In genomic region chr15:63892794-63893441, GRCh38 we compare ENCODE assay signal across 8 cellular contexts. TPM values are rescaled to one million over a fixed set of nuclear protein-coding genes. Genes with fewer than 3 reads are reported as not detected.
DNase-seq lines count a peak whose midpoint lies in the region; ATAC-seq and TF ChIP-seq lines count a peak whose summit lies in the region.

No MANE protein-coding gene starts in this region.

- H3K9me3 Mint-ChIP-seq in T-cell, result no peaks in the 10 kb centered on the region
- no peaks in the 10 kb centered on the region for H3K9me3 Mint-ChIP-seq in MCF 10A (ENCODE audit: unreplicated experiment)

- POLR2A ChIA-PET in T-cell (lab: Charles Lee) (interaction anchor here in 1 of 2 donors (0.5 to 1.2 kb wide), 2 partner anchors 60 to 389 kb away, joined by 3 to 6 read pairs; no protein-coding TSS in a partner anchor), MCF 10A (lab: Yijun Ruan, JAX) (no interaction called here)

- H3K4me1 Mint-ChIP-seq in T-cell (peaks cover 80 to 82% (median 80%) of the 10 kb centered on the region in 3 donors), MCF 10A (ENCODE audit: insufficient read depth, unreplicated experiment) (no peaks in the 10 kb centered on the region)

- H3K36me3 Mint-ChIP-seq in T-cell (no peaks in the 10 kb centered on the region), MCF 10A (ENCODE audit: insufficient read depth, unreplicated experiment) (no peaks in the 10 kb centered on the region)

- intact Hi-C loops in MCF 10A (cut with micrococcal nuclease), result loop anchor here (5.0 kb wide), 1 partner anchor 174 kb away; no protein-coding TSS in a partner anchor

- TF ChIP-seq CTCF in omental fat pad (IDR thresholded peaks at IDR 0.05), result no peak
- no peak for TF ChIP-seq CTCF in GM13976 (IDR thresholded peaks at IDR 0.05; ENCODE audit: borderline replicate concordance, control extremely low read depth, extremely low read depth, insufficient read depth, missing control alignments)
- no peak for TF ChIP-seq CTCF in MCF 10A (IDR thresholded peaks at IDR 0.05; ENCODE audit: unreplicated experiment)

- peak; percentile 33 for ATAC-seq in GM19455 (IDR thresholded peaks at IDR 0.05; ENCODE audit: unreplicated experiment)
- ATAC-seq in T-cell (replicated peaks in 1 of 4), result peak; percentile 94 to 98 (median 96)
- ATAC-seq in omental fat pad (ENCODE audit: low FRiP score), result no peak

- BruUV-seq in MCF 10A (replicated peaks; lab: Mats Ljungman, UMichigan), result no TSS peak

- peak; percentile 54 to 91 (median 77) for DNase-seq in T-cell
- DNase-seq in activated naive CD4-positive, alpha-beta T cell treated with anti-CD3 and anti-CD28 coated beads, Interleukin-2, amount 50 U/mL, for 16 hours, result peak; percentile 62
- peak; percentile 62 to 66 for DNase-seq in stimulated activated CD4-positive, alpha-beta T cell treated with anti-CD3 and anti-CD28 coated beads, Interleukin-2, amount 100 ng/mL, for 48 hours
- DNase-seq in omental fat pad (ENCODE audit: low spot score), result no peak
- DNase-seq in GM13976 (ENCODE audit: low spot score), result no peak
- no peak for DNase-seq in NCI-H146 treated with DMSO at 0.1 percent for 48 hours (lab: John Stamatoyannopoulos, UW; ENCODE audit: unreplicated experiment)
- DNase-seq in MCF 10A (ENCODE audit: unreplicated experiment), result no peak

- in situ Hi-C loops in GM13976 (cut with MboI; ENCODE audit: low sequenced_read_pairs, unreplicated experiment), result loop anchor here (25.0 kb wide), 1 partner anchor 281 kb away; no protein-coding TSS in a partner anchor

- H3K27me3 Mint-ChIP-seq in T-cell, result no peaks in the 10 kb centered on the region
- H3K27me3 Mint-ChIP-seq in MCF 10A (ENCODE audit: insufficient read depth, unreplicated experiment), result no peaks in the 10 kb centered on the region

- peak overlapping the region; percentile 90 to 94 for H3K27ac Mint-ChIP-seq in T-cell
- no peak overlapping the region for H3K27ac Mint-ChIP-seq in MCF 10A (ENCODE audit: low read depth, unreplicated experiment)

- H3K4me3 Mint-ChIP-seq in T-cell (peak overlapping the region in 2 of 3 donors; percentile 4 to 50), MCF 10A (ENCODE audit: unreplicated experiment) (no peak overlapping the region)

- CTCF ChIA-PET in T-cell (lab: Charles Lee) (interaction anchor here (0.5 to 1.9 kb wide), 10 partner anchors 11 to 315 kb away, joined by 3 to 14 read pairs (median 4); partner anchors contain the start of gene HERC1 (in 1 of the 2)), MCF 10A (lab: Yijun Ruan, JAX) (interaction anchor here (0.6 to 2.9 kb wide), 4 partner anchors 12 to 174 kb away, joined by 3 to 20 read pairs (median 6); no protein-coding TSS in a partner anchor)

RNA-seq across cellular contexts. Expression of gene HERC1, which starts 59.2 kb away (rescaled TPM):
- total RNA-seq in T-cell (100 to 1,000 TPM; 153 to 271 (median 182) TPM), omental fat pad (100 to 1,000 TPM in 2 of 4 donors, 10 to 100 TPM in 2; 80.1 to 151 (median 102) TPM), MCF 10A (2022) (34.0 and 34.3 TPM in 2 replicates)

Comparison
In these comparisons a context has a peak if more than half of its experiments do, and no peak if none do; other contexts are left out.
1. DNase-seq: peak in T-cell (34 of 34), activated naive CD4-positive, alpha-beta T cell treated with anti-CD3 and anti-CD28 coated beads, Interleukin-2, amount 50 U/mL, for 16 hours (single experiment) and stimulated activated CD4-positive, alpha-beta T cell treated with anti-CD3 and anti-CD28 coated beads, Interleukin-2, amount 100 ng/mL, for 48 hours (2 of 2); none in omental fat pad (single experiment), GM13976 (single experiment), NCI-H146 treated with DMSO at 0.1 percent for 48 hours (single experiment) and MCF 10A (single experiment).